1 cellular context compared by ENCODE assay signal in the genomic region with DNA sequence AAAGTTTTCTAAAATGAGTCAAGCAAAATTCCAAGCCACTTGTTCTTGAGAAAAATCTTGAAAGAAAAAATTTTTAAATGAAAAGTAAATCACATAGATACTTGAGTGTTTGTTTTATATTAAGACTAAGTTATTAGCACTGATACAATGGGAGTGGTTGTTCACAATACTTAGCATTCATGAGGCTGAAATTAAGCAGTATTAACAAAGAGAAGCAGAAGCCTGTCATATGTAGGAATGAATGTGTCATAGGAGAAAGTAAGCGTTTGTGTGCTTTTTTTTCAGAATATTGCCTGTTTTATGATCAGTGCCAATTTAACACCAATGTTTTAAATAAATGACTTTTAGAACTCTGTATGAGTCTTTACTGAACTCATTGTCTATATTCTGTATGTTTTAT.
TF ChIP-seq lines count a peak whose summit lies in the region.

No MANE protein-coding gene starts in this region.

TF ChIP-seq in endothelial cell of umbilical vein, 7 proteins besides CTCF, POLR2A, EP300 and RAD21:
- TF ChIP-seq, protein P1, sequence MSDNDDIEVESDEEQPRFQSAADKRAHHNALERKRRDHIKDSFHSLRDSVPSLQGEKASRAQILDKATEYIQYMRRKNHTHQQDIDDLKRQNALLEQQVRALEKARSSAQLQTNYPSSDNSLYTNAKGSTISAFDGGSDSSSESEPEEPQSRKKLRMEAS (IDR thresholded peaks at IDR 0.05; ENCODE audit: insufficient read depth, insufficient read length): no peak
- TF ChIP-seq EZH2 (IDR thresholded peaks at IDR 0.05; ENCODE audit: borderline replicate concordance, low read depth, low read length, severe bottlenecking) (no peak), POLR2AphosphoS5 (IDR thresholded peaks at IDR 0.05; ENCODE audit: insufficient read depth, low read depth, low read length) (no peak), MYC (IDR thresholded peaks at IDR 0.05; ENCODE audit: low read depth, low read length) (no peak), FOS (IDR thresholded peaks at IDR 0.05; ENCODE audit: borderline replicate concordance, insufficient read depth, low read length) (no peak), GATA2 (IDR thresholded peaks at IDR 0.05; ENCODE audit: insufficient read depth, insufficient read length, low read depth, low read length) (no peak), JUN (IDR thresholded peaks at IDR 0.05; ENCODE audit: borderline replicate concordance, insufficient read depth, insufficient read length, low read depth) (no peak)
